ENCODE assay signal across 13 cellular contexts in genomic region chr7:80150621-80151273, GRCh38. TPM values are rescaled to one million over a fixed set of nuclear protein-coding genes. Genes with fewer than 3 reads are reported as not detected.
A peak's percentile ranks its signal among the peaks of the same experiment; 100 is the strongest.
DNase-seq lines count a peak whose midpoint lies in the region; ATAC-seq and TF ChIP-seq lines count a peak whose summit lies in the region.
"Had no signal": no experiment of that assay in that cellular context is flagged by ENCODE, and none has a peak within 500 bp of the region (broad histone marks: within the 10 kb centered on the region; RNA-seq: fewer than 3 reads in every experiment).

No MANE protein-coding gene starts in this region.

- TF ChIP-seq POLR2A in breast epithelium (IDR thresholded peaks at IDR 0.05) (no peak), uterus (IDR thresholded peaks at IDR 0.05) (no peak)

- CTCF ChIA-PET in MCF 10A (lab: Yijun Ruan, JAX): interaction anchor here (0.6 to 1.7 kb wide), 7 partner anchors 17 to 277 kb away, joined by 3 to 7 read pairs (median 3); partner anchors contain the start of gene GNAI1

- peak overlapping the region; percentile 70 for H3K4me3 Mint-ChIP-seq in MCF 10A (ENCODE audit: unreplicated experiment)
- H3K4me3 Mint-ChIP-seq: activated CD8-positive, alpha-beta memory T cell treated with anti-CD3 and anti-CD28 coated beads, Interleukin-2, amount 10 ng/mL, durations not matched to agents 7 days and 5 days; neural progenitor cell had no signal

- H3K27me3 ChIP-seq in breast epithelium (no peaks in the 10 kb centered on the region), RWPE2 (ENCODE audit: insufficient read depth, poor library complexity, severe bottlenecking) (no peaks in the 10 kb centered on the region), uterus (no peaks in the 10 kb centered on the region)
- H3K27me3 ChIP-seq: neural progenitor cell, SJCRH30 had no signal

- H3K9me3 ChIP-seq in breast epithelium: no peaks in the 10 kb centered on the region
- no peaks in the 10 kb centered on the region for H3K9me3 ChIP-seq in RWPE2 (ENCODE audit: severe bottlenecking)
- H3K9me3 ChIP-seq in uterus: no peaks in the 10 kb centered on the region
- H3K9me3 ChIP-seq: SJCRH30 had no signal

- H3K4me1 ChIP-seq in breast epithelium (no peaks in the 10 kb centered on the region), RWPE2 (ENCODE audit: insufficient read depth, poor library complexity, severe bottlenecking) (peaks cover 91% of the 10 kb centered on the region), uterus (peaks cover 0 to 6% of the 10 kb centered on the region in 2 donors)

- TSS peak; percentile 64 for BruUV-seq in MCF 10A (replicated peaks; lab: Mats Ljungman, UMichigan)

- TF ChIP-seq CTCF in MCF 10A (IDR thresholded peaks at IDR 0.05; ENCODE audit: unreplicated experiment): no peak
- TF ChIP-seq CTCF in breast epithelium (IDR thresholded peaks at IDR 0.05): no peak
- TF ChIP-seq CTCF in RWPE2 (IDR thresholded peaks at IDR 0.05; ENCODE audit: poor library complexity, severe bottlenecking): no peak
- TF ChIP-seq CTCF in uterus (IDR thresholded peaks at IDR 0.05): no peak

- H3K36me3 ChIP-seq in breast epithelium (no peaks in the 10 kb centered on the region), RWPE2 (ENCODE audit: low read depth) (no peaks in the 10 kb centered on the region), uterus (no peaks in the 10 kb centered on the region)
- H3K36me3 ChIP-seq: neural progenitor cell, SJCRH30 had no signal

- H3K27ac ChIP-seq in breast epithelium (no peak overlapping the region), RWPE2 (ENCODE audit: poor library complexity, severe bottlenecking) (peak overlapping the region; percentile 87), uterus (peak overlapping the region; percentile 35 to 47)
- H3K27ac ChIP-seq: neural progenitor cell, SJCRH30 had no signal

- ATAC-seq in RWPE2 (ENCODE audit: low read depth): peak; percentile 91
- ATAC-seq: activated CD8-positive, alpha-beta memory T cell treated with anti-CD3 and anti-CD28 coated beads, Interleukin-2, amount 10 ng/mL, durations not matched to agents 7 days and 5 days had no signal

- no peaks in the 10 kb centered on the region for H3K36me3 Mint-ChIP-seq in MCF 10A (ENCODE audit: insufficient read depth, unreplicated experiment)
- H3K36me3 Mint-ChIP-seq: activated CD8-positive, alpha-beta memory T cell treated with anti-CD3 and anti-CD28 coated beads, Interleukin-2, amount 10 ng/mL, durations not matched to agents 7 days and 5 days had no signal

- H3K4me1 Mint-ChIP-seq in MCF 10A (ENCODE audit: insufficient read depth, unreplicated experiment): peaks cover 48% of the 10 kb centered on the region

- H3K4me3 ChIP-seq in breast epithelium: no peak overlapping the region
- H3K4me3 ChIP-seq in RWPE2 (ENCODE audit: severe bottlenecking): no peak overlapping the region
- no peak overlapping the region for H3K4me3 ChIP-seq in uterus
- H3K4me3 ChIP-seq: neural progenitor cell, SJCRH30 had no signal

- H3K27ac Mint-ChIP-seq in MCF 10A (ENCODE audit: low read depth, unreplicated experiment): peak overlapping the region; percentile 95
- H3K27ac Mint-ChIP-seq: activated CD8-positive, alpha-beta memory T cell treated with anti-CD3 and anti-CD28 coated beads, Interleukin-2, amount 10 ng/mL, durations not matched to agents 7 days and 5 days; neural progenitor cell had no signal

- H3K27me3 Mint-ChIP-seq in MCF 10A (ENCODE audit: insufficient read depth, unreplicated experiment): no peaks in the 10 kb centered on the region
- H3K27me3 Mint-ChIP-seq: activated CD8-positive, alpha-beta memory T cell treated with anti-CD3 and anti-CD28 coated beads, Interleukin-2, amount 10 ng/mL, durations not matched to agents 7 days and 5 days had no signal

- POLR2A ChIA-PET in MCF 10A (lab: Yijun Ruan, JAX): interaction anchor here (0.7 to 9.7 kb wide), 14 partner anchors 7 to 199 kb away, joined by 3 to 229 read pairs (median 4); partner anchors contain the start of gene GNAI1

- no peaks in the 10 kb centered on the region for H3K9me3 Mint-ChIP-seq in MCF 10A (ENCODE audit: unreplicated experiment)

- intact Hi-C loops in MCF 10A (cut with micrococcal nuclease): loop anchor here (5.0 kb wide), 1 partner anchor 67 kb away; no protein-coding TSS in a partner anchor
- intact Hi-C loops in breast epithelium (cut with DNase I; ENCODE audit: low total_unique reads): no loop called here
- intact Hi-C loops in uterus (cut with DNase I; ENCODE audit: low total_unique reads): no loop called here

- peak; percentile 95 for DNase-seq in MCF 10A (ENCODE audit: unreplicated experiment)
- no peak for DNase-seq in breast epithelium (ENCODE audit: low spot score in 2 of 2)
- DNase-seq in RWPE2 (ENCODE audit: low spot score): peak; percentile 88
- DNase-seq in fibroblast of peridontal ligament (ENCODE audit: extremely low read depth): peak; percentile 88
- no peak for DNase-seq in uterus
- no peak for DNase-seq in NCI-H2081 (lab: John Stamatoyannopoulos, UW)
- no peak for DNase-seq in NCI-H69 (lab: John Stamatoyannopoulos, UW)
- no peak for DNase-seq in NCI-H1436 (lab: John Stamatoyannopoulos, UW)
- DNase-seq: activated CD8-positive, alpha-beta memory T cell treated with anti-CD3 and anti-CD28 coated beads, Interleukin-2, amount 10 ng/mL, durations not matched to agents 7 days and 5 days; cerebellar nuclear complex; NCI-H1417; SJCRH30 had no signal

RNA-seq across cellular contexts. Expression of gene GNAI1, which starts 16.1 kb away (rescaled TPM):
- total RNA-seq in MCF 10A (2022): 27.6 and 30.4 TPM in 2 replicates
- 10 to 100 TPM; 25.6 to 75.2 (median 27.5) TPM for total RNA-seq in breast epithelium
- 10 to 100 TPM; 17.2 to 74.0 (median 38.2) TPM for total RNA-seq in uterus

Comparison
In these comparisons a context has a peak if more than half of its experiments do, and no peak if none do; other contexts are left out.
1. DNase-seq: peak in MCF 10A (single experiment), RWPE2 (single experiment) and fibroblast of peridontal ligament (single experiment); none in breast epithelium (0 of 2), uterus (0 of 2), NCI-H2081 (0 of 2), NCI-H69 (single experiment) and NCI-H1436 (single experiment).
2. H3K27ac ChIP-seq: peak in RWPE2 (single experiment) and uterus (2 of 2); none in breast epithelium (0 of 2).